21 cellular contexts compared by ENCODE assay signal in the genomic region with DNA sequence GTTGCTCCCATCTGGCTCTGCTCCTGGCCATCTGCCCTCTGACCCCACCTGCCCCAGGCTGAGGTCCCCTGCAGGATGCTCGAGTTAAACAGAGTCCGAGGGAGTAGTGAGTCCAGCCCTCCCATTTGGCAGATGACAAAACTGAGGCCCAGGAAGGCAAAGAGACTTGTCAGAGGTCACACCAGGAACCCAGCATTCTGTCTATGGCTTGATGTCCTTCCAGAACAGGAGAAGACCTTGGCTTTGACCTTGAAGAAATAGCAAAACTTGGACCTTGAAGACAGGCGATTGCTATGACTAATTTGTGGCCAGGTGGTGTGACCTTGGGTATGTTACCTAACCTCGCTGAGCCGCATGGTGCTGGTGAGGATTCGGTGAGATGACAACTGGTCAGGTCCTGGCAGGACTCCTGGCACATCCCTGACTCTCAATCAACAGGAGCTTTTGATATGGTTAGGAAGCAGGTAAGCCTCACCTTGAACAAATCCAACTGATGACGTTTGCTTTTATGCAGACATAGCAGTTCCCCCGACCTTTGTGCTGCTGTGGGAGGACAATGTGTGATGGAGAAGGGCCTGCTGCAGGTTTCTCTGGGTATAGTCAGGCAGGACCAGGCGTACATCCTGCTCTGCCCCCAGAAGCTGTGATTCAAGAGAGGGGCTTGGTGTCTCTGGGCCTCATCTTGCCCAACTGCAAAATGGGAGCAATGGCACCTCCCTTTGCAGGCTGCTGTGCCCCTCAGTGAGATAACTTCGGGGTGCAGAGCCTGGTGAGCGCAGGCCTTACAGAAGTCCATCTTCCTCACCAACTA.
A peak's percentile ranks its signal among the peaks of the same experiment; 100 is the strongest.
DNase-seq lines count a peak whose midpoint lies in the region; ATAC-seq, FAIRE-seq and TF ChIP-seq lines count a peak whose summit lies in the region.
"Had no signal": no experiment of that assay in that cellular context is flagged by ENCODE, and none has a peak within 500 bp of the region (broad histone marks: within the 10 kb centered on the region; RNA-seq: fewer than 3 reads in every experiment).

No MANE protein-coding gene starts in this region.

- peak overlapping the region; percentile 93 for H3K18ac ChIP-seq in neuronal stem cell (ENCODE audit: low read length)

- H3K9me3 ChIP-seq in endothelial cell of umbilical vein (replicated peaks; ENCODE audit: control insufficient read depth, insufficient read depth, low read length) (no peaks in the 10 kb centered on the region), neuronal stem cell (replicated peaks in 1 of 2; ENCODE audit: control insufficient read depth in 2 of 2, insufficient read depth in 1 of 2, low read depth in 1 of 2, low read length in 2 of 2) (peaks cover 0 to 2% of the 10 kb centered on the region in 2 donors)
- H3K9me3 ChIP-seq: breast epithelium, MG63, right atrium auricular region had no signal

- peak; percentile 65 for DNase-seq in NK-92 treated with Interleukin-12 subunit alpha and Interleukin-12 subunit beta, amount 100 ng/mL, for 24 hours (lab: John Stamatoyannopoulos, UW)
- DNase-seq in NK-92 (lab: John Stamatoyannopoulos, UW; ENCODE audit: unreplicated experiment): no peak
- no peak for DNase-seq in RWPE1 (ENCODE audit: low spot score)
- DNase-seq in endothelial cell of umbilical vein (ENCODE audit: low read depth, low spot score): no peak
- no peak for DNase-seq in neuronal stem cell (ENCODE audit: low spot score)
- DNase-seq in hippocampal formation (lab: John Stamatoyannopoulos, UW): no peak
- DNase-seq: 8988T; activated CD4-positive, alpha-beta T cell treated with anti-CD3 and anti-CD28 coated beads for 1 hour; DMS79; MG63; NCI-H187; NCI-H345; SHP77 had no signal

- dilution Hi-C loops in endothelial cell of umbilical vein (cut with MboI; ENCODE audit: extremely low pct_ligation_motif_present, low sequenced_read_pairs): no loop called here

- no peak overlapping the region for H4K8ac ChIP-seq in neuronal stem cell (ENCODE audit: low read depth, low read length)

- intact Hi-C loops in endothelial cell of umbilical vein (cut with micrococcal nuclease): no loop called here

- no peak for ATAC-seq in GM18868 (IDR thresholded peaks at IDR 0.05; ENCODE audit: unreplicated experiment)
- no peak for ATAC-seq in HG02623 (IDR thresholded peaks at IDR 0.05; ENCODE audit: unreplicated experiment)

- H4K91ac ChIP-seq in neuronal stem cell (ENCODE audit: low read depth, low read length, poor library complexity): peak overlapping the region; percentile 77

- H3K4ac ChIP-seq in neuronal stem cell (ENCODE audit: low read length): no peak overlapping the region

- no CpG with 5 or more reads among the region's 11 CpGs for WGBS in neuronal stem cell (ENCODE audit: extremely low coverage in 2 of 2, insufficient read length in 2 of 2, insufficient replicate concordance in 1 of 2), 2 donors

- FAIRE-seq in endothelial cell of umbilical vein (lab: Jason Lieb, UNC): no peak
- FAIRE-seq: GM18507, GM19239, keratinocyte had no signal

- POLR2A ChIA-PET in RWPE1 (lab: Yijun Ruan, JAX; ENCODE audit: low non-redundant PET) (no interaction called here), endothelial cell of umbilical vein (lab: Charles Lee) (no interaction called here)

- H3K4me2 ChIP-seq in endothelial cell of umbilical vein (ENCODE audit: insufficient read depth, low read length) (no peak overlapping the region), neuronal stem cell (ENCODE audit: insufficient read depth, low read length, poor library complexity, severe bottlenecking) (no peak overlapping the region)

- H3K23ac ChIP-seq in neuronal stem cell (ENCODE audit: low read depth, low read length, poor library complexity): no peak overlapping the region

- H3K36me3 ChIP-seq in endothelial cell of umbilical vein (ENCODE audit: control insufficient read depth in 2 of 2, extremely low read depth in 1 of 2, insufficient read depth in 2 of 2, low read length in 2 of 2) (no peaks in the 10 kb centered on the region), neuronal stem cell (replicated peaks in 1 of 2; ENCODE audit: control insufficient read depth in 2 of 2, insufficient read depth in 2 of 2, low read length in 2 of 2) (no peaks in the 10 kb centered on the region)
- H3K36me3 ChIP-seq: breast epithelium, MG63, right atrium auricular region had no signal

- no peak for TF ChIP-seq POLR2A in endothelial cell of umbilical vein (IDR thresholded peaks at IDR 0.05; ENCODE audit: low read depth, low read length)

- H3K27ac ChIP-seq in RWPE1 (peak overlapping the region; percentile 23), endothelial cell of umbilical vein (ENCODE audit: insufficient read depth, low read depth, low read length) (no peak overlapping the region), neuronal stem cell (replicated peaks; ENCODE audit: low read length) (no peak overlapping the region)
- H3K27ac ChIP-seq: C4-2B, right atrium auricular region had no signal

- H2BK12ac ChIP-seq in neuronal stem cell (ENCODE audit: low read length): peak overlapping the region; percentile 86

- H2BK5ac ChIP-seq in neuronal stem cell (ENCODE audit: low read length): peak overlapping the region; percentile 54

- H2AK5ac ChIP-seq in neuronal stem cell (ENCODE audit: low read depth, low read length): peak overlapping the region; percentile 93

- H4K20me1 ChIP-seq in endothelial cell of umbilical vein (replicated peaks; ENCODE audit: control insufficient read depth, extremely low read depth, insufficient read depth, low read length): no peaks in the 10 kb centered on the region

- peak overlapping the region; percentile 91 for H2BK15ac ChIP-seq in neuronal stem cell (ENCODE audit: low read length)

- no TSS peak for BruUV-seq in endothelial cell of umbilical vein (replicated peaks; lab: Mats Ljungman, UMichigan)

- no peak for TF ChIP-seq CTCF in RWPE1 (conservative IDR thresholded peaks at IDR 0.05; ENCODE audit: low read depth)
- TF ChIP-seq CTCF in endothelial cell of umbilical vein (IDR thresholded peaks at IDR 0.05; ENCODE audit: extremely low read depth in 1 of 2, insufficient read depth in 1 of 2, low read depth in 1 of 2, low read length in 2 of 2): no peak

- no peaks in the 10 kb centered on the region for H3K9me1 ChIP-seq in endothelial cell of umbilical vein (replicated peaks; ENCODE audit: control insufficient read depth, extremely low read depth, insufficient read depth, low read length)

- H3K79me1 ChIP-seq in neuronal stem cell (ENCODE audit: low read depth, low read length): no peaks in the 10 kb centered on the region

- H2AFZ ChIP-seq in endothelial cell of umbilical vein (ENCODE audit: low read depth, low read length) (peak overlapping the region; percentile 63), neuronal stem cell (ENCODE audit: low read length) (peak overlapping the region; percentile 73)

- H3K4me3 ChIP-seq in endothelial cell of umbilical vein (replicated peaks in 1 of 3; ENCODE audit: insufficient read depth in 1 of 3, low read depth in 1 of 3, low read length in 3 of 3) (no peak overlapping the region), neuronal stem cell (ENCODE audit: low read length in 2 of 2) (no peak overlapping the region)
- H3K4me3 ChIP-seq: breast epithelium, MG63, right atrium auricular region had no signal

- H3K9ac ChIP-seq in endothelial cell of umbilical vein (replicated peaks; ENCODE audit: extremely low read depth, insufficient read depth, low read length): no peak overlapping the region
- peak overlapping the region; percentile 14 for H3K9ac ChIP-seq in neuronal stem cell (ENCODE audit: low read depth, low read length, poor library complexity)

- H3K4me1 ChIP-seq in endothelial cell of umbilical vein (ENCODE audit: control insufficient read depth, extremely low read depth, insufficient read depth, low read length) (peaks cover 3% of the 10 kb centered on the region), neuronal stem cell (ENCODE audit: control insufficient read depth in 2 of 2, insufficient read depth in 1 of 2, low read depth in 1 of 2, low read length in 2 of 2) (peaks cover 8 to 17% of the 10 kb centered on the region in 2 donors)
- H3K4me1 ChIP-seq: breast epithelium had no signal

- no peak overlapping the region for H2BK120ac ChIP-seq in neuronal stem cell (ENCODE audit: low read depth, low read length)

- CTCF ChIA-PET in RWPE1 (lab: Yijun Ruan, JAX) (interaction anchor here (0.7 to 1.2 kb wide), 2 partner anchors 10 to 15 kb away, joined by 3 to 4 read pairs; no protein-coding TSS in a partner anchor), endothelial cell of umbilical vein (lab: Charles Lee) (interaction anchor here (0.6 to 1.2 kb wide), 6 partner anchors 10 to 290 kb away, joined by 3 to 6 read pairs (median 3); no protein-coding TSS in a partner anchor)

- H3K27me3 ChIP-seq in endothelial cell of umbilical vein (ENCODE audit: control insufficient read depth in 2 of 2, insufficient read depth in 2 of 2, low read length in 2 of 2) (no peaks in the 10 kb centered on the region), neuronal stem cell (ENCODE audit: control insufficient read depth in 3 of 3, insufficient read depth in 3 of 3, low read depth in 1 of 3, low read length in 3 of 3) (no peaks in the 10 kb centered on the region)
- H3K27me3 ChIP-seq: breast epithelium, MG63, right atrium auricular region had no signal

- no peaks in the 10 kb centered on the region for H3K79me2 ChIP-seq in endothelial cell of umbilical vein (ENCODE audit: control insufficient read depth, insufficient read depth, low read length)

- peak overlapping the region; percentile 51 for H3K14ac ChIP-seq in neuronal stem cell (ENCODE audit: low read length)

TF ChIP-seq in endothelial cell of umbilical vein, 7 proteins besides CTCF, POLR2A, EP300 and RAD21:
- no peak for TF ChIP-seq MYC (IDR thresholded peaks at IDR 0.05; ENCODE audit: low read depth, low read length)
- no peak for TF ChIP-seq EZH2 (IDR thresholded peaks at IDR 0.05; ENCODE audit: borderline replicate concordance, low read depth, low read length, severe bottlenecking)
- no peak for TF ChIP-seq GATA2 (IDR thresholded peaks at IDR 0.05; ENCODE audit: insufficient read depth, insufficient read length, low read depth, low read length)
- TF ChIP-seq JUN (IDR thresholded peaks at IDR 0.05; ENCODE audit: borderline replicate concordance, insufficient read depth, insufficient read length, low read depth): no peak
- TF ChIP-seq POLR2AphosphoS5 (IDR thresholded peaks at IDR 0.05; ENCODE audit: insufficient read depth, low read depth, low read length): no peak
- TF ChIP-seq, protein P1, sequence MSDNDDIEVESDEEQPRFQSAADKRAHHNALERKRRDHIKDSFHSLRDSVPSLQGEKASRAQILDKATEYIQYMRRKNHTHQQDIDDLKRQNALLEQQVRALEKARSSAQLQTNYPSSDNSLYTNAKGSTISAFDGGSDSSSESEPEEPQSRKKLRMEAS (IDR thresholded peaks at IDR 0.05; ENCODE audit: insufficient read depth, insufficient read length): no peak
- TF ChIP-seq FOS (IDR thresholded peaks at IDR 0.05; ENCODE audit: borderline replicate concordance, insufficient read depth, low read length): no peak
